ENCODE assay signal across 8 cellular contexts in the genomic region with DNA sequence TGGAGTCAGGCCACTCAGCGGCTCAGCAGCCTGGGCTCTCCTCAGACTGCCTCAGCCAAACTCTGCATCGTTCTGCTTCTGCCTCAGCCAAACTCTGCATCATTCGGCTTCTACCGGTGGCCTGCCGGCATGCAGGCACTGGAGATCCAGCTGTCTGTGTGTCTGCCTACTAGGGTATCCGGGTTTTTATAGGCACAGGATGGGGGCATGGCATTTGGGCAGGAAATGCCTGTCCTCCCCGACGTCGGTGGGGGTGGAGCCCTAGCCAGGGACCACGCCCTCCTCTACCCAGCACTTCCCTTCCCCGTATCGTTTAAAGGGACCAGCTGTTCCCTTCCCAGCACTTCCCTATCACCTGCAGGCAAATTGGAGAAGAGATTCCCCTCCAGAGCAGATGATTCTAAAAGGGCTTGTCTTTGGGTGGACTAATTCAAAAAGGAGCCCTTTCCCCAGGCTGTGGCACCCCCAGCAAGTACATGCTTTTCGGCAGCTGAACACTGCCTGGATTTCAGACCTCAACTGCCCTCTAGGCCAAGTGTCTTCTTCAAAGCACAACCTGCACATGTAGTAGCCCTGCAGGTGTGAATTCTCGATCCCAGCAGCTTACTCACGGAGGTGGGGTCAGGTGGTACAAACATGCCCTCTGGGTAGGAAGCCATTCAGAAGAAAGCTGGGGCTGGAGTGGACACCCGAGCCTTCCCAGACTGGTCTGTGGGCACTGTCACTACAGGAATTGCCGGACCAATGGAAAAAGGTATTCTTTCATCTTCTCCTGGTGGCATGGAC. TPM values are rescaled to one million over a fixed set of nuclear protein-coding genes. Genes with fewer than 3 reads are reported as not detected.
A peak's percentile ranks its signal among the peaks of the same experiment; 100 is the strongest.
DNase-seq lines count a peak whose midpoint lies in the region; ATAC-seq and TF ChIP-seq lines count a peak whose summit lies in the region.

No MANE protein-coding gene starts in this region.

- DNase-seq in Right ventricle myocardium superior, result peak; percentile 45
- no peak for DNase-seq in right atrium auricular region (ENCODE audit: low spot score)
- DNase-seq in activated naive CD4-positive, alpha-beta T cell treated with anti-CD3 and anti-CD28 coated beads, Interleukin-2, amount 50 U/mL, for 72 hours (ENCODE audit: low spot score in 2 of 2), result peak in 1 of 2 donors; percentile 40
- DNase-seq in ureter (ENCODE audit: low spot score), result peak; percentile 51
- no peak for DNase-seq in NCI-H510A treated with DMSO at 0.1 percent for 48 hours (lab: John Stamatoyannopoulos, UW)
- DNase-seq in prostate gland (ENCODE audit: low spot score), result no peak

- TF ChIP-seq CTCF in right atrium auricular region (IDR thresholded peaks at IDR 0.05) (no peak), OCI-LY3 (IDR thresholded peaks at IDR 0.05; ENCODE audit: low read depth, low read length) (no peak), prostate gland (IDR thresholded peaks at IDR 0.05) (no peak)

- H3K27me3 ChIP-seq in right atrium auricular region, result no peaks in the 10 kb centered on the region
- H3K27me3 ChIP-seq in OCI-LY3 (ENCODE audit: low read depth, low read length), result peaks cover 60% of the 10 kb centered on the region
- H3K27me3 ChIP-seq in mononuclear cell (ENCODE audit: insufficient read depth, low read length), result no peaks in the 10 kb centered on the region
- peaks cover 4% of the 10 kb centered on the region for H3K27me3 ChIP-seq in prostate gland (replicated peaks; ENCODE audit: insufficient read depth)

- peak; percentile 38 for ATAC-seq in Right ventricle myocardium superior (ENCODE audit: poor library complexity)
- ATAC-seq in activated naive CD4-positive, alpha-beta T cell treated with anti-CD3 and anti-CD28 coated beads, Interleukin-2, amount 50 U/mL, for 72 hours, result peak; percentile 86 to 92

- no peaks in the 10 kb centered on the region for H3K79me2 ChIP-seq in OCI-LY3 (ENCODE audit: low read length)

- no peaks in the 10 kb centered on the region for H4K20me1 ChIP-seq in OCI-LY3 (ENCODE audit: insufficient read depth, low read length)

- H3K27ac ChIP-seq in right atrium auricular region, result peak overlapping the region in 1 of 2 donors; percentile 40
- H3K27ac ChIP-seq in OCI-LY3 (ENCODE audit: low read length), result no peak overlapping the region
- no peak overlapping the region for H3K27ac ChIP-seq in prostate gland

- peak overlapping the region in 1 of 2 donors; percentile 35 for H3K27ac Mint-ChIP-seq in activated naive CD4-positive, alpha-beta T cell treated with anti-CD3 and anti-CD28 coated beads, Interleukin-2, amount 50 U/mL, for 72 hours

- H3K4me3 ChIP-seq in right atrium auricular region (peak overlapping the region in 1 of 2 donors; percentile 12), OCI-LY3 (ENCODE audit: low read length) (peak overlapping the region; percentile 84), mononuclear cell (ENCODE audit: low read length) (peak overlapping the region; percentile 33), prostate gland (no peak overlapping the region)

- peak overlapping the region; percentile 91 for H2AFZ ChIP-seq in OCI-LY3 (ENCODE audit: low read depth, low read length)

- H3K4me2 ChIP-seq in OCI-LY3 (ENCODE audit: low read length), result peak overlapping the region; percentile 83

- H3K4me1 ChIP-seq in right atrium auricular region, result peaks cover 0 to 12% of the 10 kb centered on the region in 2 donors
- peaks cover 11% of the 10 kb centered on the region for H3K4me1 ChIP-seq in OCI-LY3 (ENCODE audit: low read length)
- H3K4me1 ChIP-seq in mononuclear cell (ENCODE audit: insufficient read depth, low read length), result peaks cover 7% of the 10 kb centered on the region
- H3K4me1 ChIP-seq in prostate gland (replicated peaks), result no peaks in the 10 kb centered on the region

- WGBS in prostate gland, result 25% methylated on average over 17 of the region's 17 CpGs

- no peak for TF ChIP-seq POLR2A in prostate gland (IDR thresholded peaks at IDR 0.05)

- H3K9ac ChIP-seq in OCI-LY3 (ENCODE audit: low read length), result peak overlapping the region; percentile 51

- peaks cover 0 to 6% of the 10 kb centered on the region in 2 donors for H3K9me3 Mint-ChIP-seq in activated naive CD4-positive, alpha-beta T cell treated with anti-CD3 and anti-CD28 coated beads, Interleukin-2, amount 50 U/mL, for 72 hours

- intact Hi-C loops in Right ventricle myocardium superior (cut with DNase I), result no loop called here
- intact Hi-C loops in prostate gland (cut with DNase I), result no loop called here

- H3K36me3 Mint-ChIP-seq in activated naive CD4-positive, alpha-beta T cell treated with anti-CD3 and anti-CD28 coated beads, Interleukin-2, amount 50 U/mL, for 72 hours, result no peaks in the 10 kb centered on the region

- H3K36me3 ChIP-seq in right atrium auricular region, result no peaks in the 10 kb centered on the region
- H3K36me3 ChIP-seq in OCI-LY3 (replicated peaks; ENCODE audit: low read depth, low read length), result no peaks in the 10 kb centered on the region
- no peaks in the 10 kb centered on the region for H3K36me3 ChIP-seq in prostate gland

- H3K9me3 ChIP-seq in right atrium auricular region (peaks cover 0 to 11% of the 10 kb centered on the region in 2 donors), OCI-LY3 (ENCODE audit: insufficient read depth, low read length) (0 out of 2 replicates have a peak, but pooled peaks cover 3% of the 10 kb centered on the region), mononuclear cell (ENCODE audit: low read depth, low read length) (no peaks in the 10 kb centered on the region), prostate gland (no peaks in the 10 kb centered on the region)

RNA-seq across cellular contexts. Expression of a gene that starts 25.5 kb away (rescaled TPM):
- 0.13 TPM for total RNA-seq in Right ventricle myocardium superior
- under 1 TPM in 1 of 2 donors, not detected in 1; 0.07 TPM for total RNA-seq in right atrium auricular region
- total RNA-seq in activated naive CD4-positive, alpha-beta T cell treated with anti-CD3 and anti-CD28 coated beads, Interleukin-2, amount 50 U/mL, for 72 hours, result not detected
- not detected for total RNA-seq in mononuclear cell
- total RNA-seq in ureter, result 0.65 TPM
- total RNA-seq in prostate gland, result under 1 TPM in 1 of 2 donors, not detected in 1; 0.05 TPM

Comparison
In these comparisons a context has a peak if more than half of its experiments do, and no peak if none do; other contexts are left out.
1. DNase-seq: peak in Right ventricle myocardium superior (single experiment) and ureter (single experiment); none in right atrium auricular region (single experiment), NCI-H510A treated with DMSO at 0.1 percent for 48 hours (single experiment) and prostate gland (single experiment).
2. H3K4me3 ChIP-seq: peak in OCI-LY3 (single experiment) and mononuclear cell (single experiment); none in prostate gland (0 of 2).